In genomic region chr1:182389619-182390047, GRCh38 we compare ENCODE assay signal across 8 cellular contexts. TPM values are rescaled to one million over a fixed set of nuclear protein-coding genes. Genes with fewer than 3 reads are reported as not detected.
DNase-seq lines count a peak whose midpoint lies in the region; ATAC-seq, FAIRE-seq and TF ChIP-seq lines count a peak whose summit lies in the region.

No MANE protein-coding gene starts in this region.

- H3K36me3 Mint-ChIP-seq in CD8-positive, alpha-beta T cell = peaks cover 32% of the 10 kb centered on the region

- peaks cover 25% of the 10 kb centered on the region for H3K4me1 Mint-ChIP-seq in CD8-positive, alpha-beta T cell (ENCODE audit: low read depth)

- H3K9me3 Mint-ChIP-seq in CD8-positive, alpha-beta T cell = no peaks in the 10 kb centered on the region

- H3K36me3 ChIP-seq in CD8-positive, alpha-beta T cell (ENCODE audit: insufficient read depth, low read length) = no peaks in the 10 kb centered on the region

- no peak for TF ChIP-seq CTCF in CD8-positive, alpha-beta T cell (IDR thresholded peaks at IDR 0.05)
- TF ChIP-seq CTCF in LNCaP clone FGC (IDR thresholded peaks at IDR 0.05; ENCODE audit: control insufficient read depth, extremely low read depth, insufficient read depth) (no peak), astrocyte of the cerebellum (IDR thresholded peaks at IDR 0.05; ENCODE audit: low read depth, low read length, missing control alignments) (no peak)

- in situ Hi-C loops in astrocyte of the cerebellum (cut with HindIII; ENCODE audit: low sequenced_read_pairs) = no loop called here

- CTCF ChIA-PET in CD8-positive, alpha-beta T cell (lab: Charles Lee) = interaction anchor here (1.2 to 2.4 kb wide), 3 partner anchors 244 to 305 kb away, joined by 5 to 13 read pairs (median 7); no protein-coding TSS in a partner anchor

- H3K9me3 ChIP-seq in CD8-positive, alpha-beta T cell (ENCODE audit: low read length) = no peaks in the 10 kb centered on the region

- no peak for ATAC-seq in CD8-positive, alpha-beta T cell

- no peak overlapping the region for H3K4me3 ChIP-seq in CD8-positive, alpha-beta T cell (ENCODE audit: low read depth, low read length)
- H3K4me3 ChIP-seq in LNCaP clone FGC (ENCODE audit: low read depth, low read length) = peak overlapping the region; percentile 78
- peak overlapping the region; percentile 95 for H3K4me3 ChIP-seq in astrocyte of the cerebellum (ENCODE audit: low read depth, low read length)

- POLR2A ChIA-PET in CD8-positive, alpha-beta T cell (lab: Charles Lee) = interaction anchor here (0.6 to 1.8 kb wide), 2 partner anchors 247 to 360 kb away, joined by 3 to 5 read pairs; no protein-coding TSS in a partner anchor

- FAIRE-seq in RCC 7860 (lab: Jason Lieb, UNC) = no peak

- H3K4me3 Mint-ChIP-seq in CD8-positive, alpha-beta T cell = peak overlapping the region; percentile 86

- peak overlapping the region; percentile 80 for H3K27ac Mint-ChIP-seq in CD8-positive, alpha-beta T cell

- H3K4me1 ChIP-seq in CD8-positive, alpha-beta T cell (ENCODE audit: insufficient read depth, low read length) = peaks cover 13% of the 10 kb centered on the region

- peaks cover 12% of the 10 kb centered on the region for H3K27me3 Mint-ChIP-seq in CD8-positive, alpha-beta T cell (ENCODE audit: low read depth)

- no peak overlapping the region for H3K27ac ChIP-seq in CD8-positive, alpha-beta T cell (ENCODE audit: low read depth, low read length)
- H3K27ac ChIP-seq in temporal lobe (ENCODE audit: low read depth, low read length) = peak overlapping the region; percentile 92

- no peak for DNase-seq in CD8-positive, alpha-beta T cell
- DNase-seq in LNCaP clone FGC (ENCODE audit: low read depth) = no peak
- DNase-seq in astrocyte of the cerebellum (ENCODE audit: low read depth) = no peak
- peak; percentile 27 for DNase-seq in left kidney (ENCODE audit: low read depth, low spot score)
- DNase-seq in D341Med (ENCODE audit: low spot score) = no peak
- DNase-seq in A172 (ENCODE audit: low spot score) = no peak
- DNase-seq in RCC 7860 (ENCODE audit: low spot score) = no peak

- H3K27me3 ChIP-seq in CD8-positive, alpha-beta T cell (ENCODE audit: insufficient read depth, low read length) = no peaks in the 10 kb centered on the region

- intact Hi-C loops in CD8-positive, alpha-beta T cell (cut with DNase I, micrococcal nuclease) = loop anchor here in 1 of 2 experiments (2.0 to 5.0 kb wide), 3 partner anchors 127 to 361 kb away; partner anchors contain the start of gene RNASEL

RNA-seq across cellular contexts. Expression of gene GLUL, which starts 2.0 kb away (rescaled TPM):
- total RNA-seq in CD8-positive, alpha-beta T cell = 10 to 100 TPM; 27.3 to 29.7 TPM
- total RNA-seq in temporal lobe = 185 TPM
- total RNA-seq in A172 (2014; rRNA removed; shearing (Covaris generic)) = 94.3 and 117 TPM in 2 replicates

RNA-seq across cellular contexts. Expression of gene TEDDM1, which starts 10.8 kb away (rescaled TPM):
- not detected for total RNA-seq in CD8-positive, alpha-beta T cell
- total RNA-seq in temporal lobe = not detected
- not detected in 2 replicates for total RNA-seq in A172 (2014; rRNA removed; shearing (Covaris generic))
